Comparison of ENCODE assay signal across 15 cellular contexts in the genomic region with DNA sequence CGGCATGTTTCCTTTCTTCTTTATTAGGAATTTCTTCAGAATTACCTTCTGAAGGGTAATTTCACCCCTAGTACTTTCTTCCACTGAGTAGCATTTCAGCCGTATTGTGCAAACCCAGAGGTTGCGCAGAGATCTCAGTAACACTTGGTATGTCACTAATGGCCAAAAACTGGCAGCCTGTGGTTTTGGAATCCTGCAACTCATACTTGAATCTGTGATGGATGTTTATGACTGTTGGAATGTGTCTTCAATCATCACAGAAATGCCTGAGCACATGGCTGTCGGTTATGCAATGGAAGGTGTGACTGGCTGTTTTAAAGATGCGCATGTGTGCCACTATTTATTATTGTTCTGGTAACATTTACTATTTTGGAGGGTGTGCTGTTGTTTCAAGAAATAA.
A peak's percentile ranks its signal among the peaks of the same experiment; 100 is the strongest.
DNase-seq lines count a peak whose midpoint lies in the region; ATAC-seq, FAIRE-seq and TF ChIP-seq lines count a peak whose summit lies in the region.
"Had no signal": no experiment of that assay in that cellular context is flagged by ENCODE, and none has a peak within 500 bp of the region (broad histone marks: within the 10 kb centered on the region; RNA-seq: fewer than 3 reads in every experiment).

No MANE protein-coding gene starts in this region.

- H3K27me3 ChIP-seq in SJSA1 (replicated peaks): no peaks in the 10 kb centered on the region
- H3K27me3 ChIP-seq: suprapubic skin had no signal

- H3K4me1 Mint-ChIP-seq in HFFc6 (ENCODE audit: low read depth): peaks cover 46% of the 10 kb centered on the region

- TF ChIP-seq CTCF in HFFc6 (IDR thresholded peaks at IDR 0.05): no peak

- H3K27ac Mint-ChIP-seq in HFFc6: no peak overlapping the region

- DNase-seq in HFFc6: peak; percentile 6
- peak; percentile 86 to 89 for DNase-seq in SJSA1 (ENCODE audit: low read depth in 1 of 2, low spot score in 2 of 2)
- DNase-seq in foreskin melanocyte: peak; percentile 2
- peak; percentile 32 for DNase-seq in urothelium cell line (ENCODE audit: low spot score)
- DNase-seq in NK-92 (lab: John Stamatoyannopoulos, UW; ENCODE audit: unreplicated experiment): no peak
- DNase-seq in Kasumi-1 (lab: John Stamatoyannopoulos, UW): no peak
- DNase-seq: activated CD4-positive, alpha-beta T cell treated with anti-CD3 and anti-CD28 coated beads for 48 hours; Calu3; effector memory CD4-positive, alpha-beta T cell; hippocampal formation; left ventricle myocardium inferior; T-helper 2 cell had no signal

- peaks cover 5% of the 10 kb centered on the region for H3K36me3 ChIP-seq in SJSA1
- H3K36me3 ChIP-seq: left ventricle myocardium inferior, suprapubic skin had no signal

- 0 out of 2 replicates have a peak, but pooled peaks cover 2% of the 10 kb centered on the region for H3K9me3 ChIP-seq in SJSA1 (replicated peaks)
- H3K9me3 ChIP-seq: suprapubic skin had no signal

- peaks cover 86% of the 10 kb centered on the region for H3K4me1 ChIP-seq in SJSA1 (replicated peaks)

- no peak overlapping the region for H3K4me3 Mint-ChIP-seq in HFFc6

- peaks cover 17% of the 10 kb centered on the region for H3K36me3 Mint-ChIP-seq in HFFc6 (ENCODE audit: low read depth)

- H3K9me3 Mint-ChIP-seq in HFFc6: peaks cover 15% of the 10 kb centered on the region

- H3K4me3 ChIP-seq in SJSA1: no peak overlapping the region
- H3K4me3 ChIP-seq: left ventricle myocardium inferior, PC-9, suprapubic skin had no signal

- no peak for ATAC-seq in HG03469 (IDR thresholded peaks at IDR 0.05; ENCODE audit: unreplicated experiment)

- FAIRE-seq in urothelium cell line (lab: Jason Lieb, UNC): peak; percentile 71

- H3K27ac ChIP-seq in SJSA1: peak overlapping the region; percentile 68
- H3K27ac ChIP-seq: left ventricle myocardium inferior, PC-9 had no signal

- peaks cover 29% of the 10 kb centered on the region for H3K27me3 Mint-ChIP-seq in HFFc6 (ENCODE audit: insufficient read depth)

Comparison
In these comparisons a context has a peak if more than half of its experiments do, and no peak if none do; other contexts are left out.
1. DNase-seq: peak in HFFc6 (single experiment), SJSA1 (2 of 2), foreskin melanocyte (single experiment) and urothelium cell line (single experiment); none in NK-92 (single experiment) and Kasumi-1 (0 of 2).